In the genomic region with DNA sequence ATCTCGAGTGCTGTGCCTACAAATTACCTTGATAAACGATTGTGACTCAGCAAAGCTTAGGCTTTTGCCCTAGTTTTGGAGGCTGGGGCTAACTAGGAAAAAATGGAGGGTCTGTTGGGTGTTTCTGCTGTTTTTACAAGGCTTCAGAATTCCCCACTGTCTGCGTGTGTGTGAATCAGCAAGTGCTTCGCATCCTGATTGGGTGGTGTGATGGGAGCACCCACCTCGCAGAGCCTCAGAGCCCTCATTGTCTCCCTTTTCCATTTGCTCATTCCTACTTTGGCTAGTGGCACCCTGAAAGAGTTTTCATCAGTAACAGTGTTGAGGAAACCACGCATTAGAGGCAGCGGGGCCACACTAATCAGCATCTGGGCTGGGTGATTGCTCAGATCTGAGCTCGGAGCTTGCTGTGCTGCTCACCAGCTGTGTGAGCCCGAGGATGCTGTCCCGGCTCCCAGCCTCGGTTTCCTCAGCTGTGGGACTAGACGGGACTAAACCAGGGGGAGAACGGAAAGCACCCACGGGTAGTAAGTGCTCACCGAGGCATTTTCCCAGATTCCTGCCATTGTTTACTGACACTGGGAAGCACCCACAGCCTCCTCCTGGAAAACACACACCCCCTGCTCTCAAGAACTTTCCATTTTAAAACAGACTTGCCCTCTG, we compare ENCODE assay signal across 24 cellular contexts. TPM values are rescaled to one million over a fixed set of nuclear protein-coding genes. Genes with fewer than 3 reads are reported as not detected.
DNase-seq lines count a peak whose midpoint lies in the region; ATAC-seq, FAIRE-seq and TF ChIP-seq lines count a peak whose summit lies in the region.
"Had no signal": no experiment of that assay in that cellular context is flagged by ENCODE, and none has a peak within 500 bp of the region (broad histone marks: within the 10 kb centered on the region; RNA-seq: fewer than 3 reads in every experiment).

No MANE protein-coding gene starts in this region.

- H3K4me1 ChIP-seq in BLaER1 (peaks cover 61% of the 10 kb centered on the region), esophagus muscularis mucosa (no peaks in the 10 kb centered on the region), smooth muscle cell (ENCODE audit: low read depth) (no peaks in the 10 kb centered on the region), Caco-2 (no peaks in the 10 kb centered on the region)
- H3K4me1 ChIP-seq: BE2C, SJCRH30 had no signal

- no peaks in the 10 kb centered on the region for H4K20me1 ChIP-seq in BLaER1
- H4K20me1 ChIP-seq in smooth muscle cell (ENCODE audit: low read depth) = no peaks in the 10 kb centered on the region

- FAIRE-seq in H54 (lab: Jason Lieb, UNC) = peak; percentile 84
- FAIRE-seq: GM12891, GM18507, HepG2 had no signal

- intact Hi-C loops in esophagus muscularis mucosa (cut with DNase I) (loop anchor here (10.0 kb wide), 1 partner anchor 50 kb away; a partner anchor contains a TSS), Caco-2 (cut with micrococcal nuclease; ENCODE audit: unreplicated experiment) (no loop called here)

- no peaks in the 10 kb centered on the region for H3K79me2 ChIP-seq in smooth muscle cell (ENCODE audit: low read depth)

- H3K27me3 ChIP-seq in BLaER1 = no peaks in the 10 kb centered on the region
- H3K27me3 ChIP-seq in esophagus muscularis mucosa = peaks cover 0 to 24% (median 0%) of the 10 kb centered on the region in 4 donors
- H3K27me3 ChIP-seq in smooth muscle cell (ENCODE audit: low read depth) = no peaks in the 10 kb centered on the region
- no peaks in the 10 kb centered on the region for H3K27me3 ChIP-seq in Caco-2 (replicated peaks; ENCODE audit: control insufficient read depth, insufficient read depth, low read length)
- H3K27me3 ChIP-seq: BE2C, SJCRH30 had no signal

- H3K27ac Mint-ChIP-seq in WTC11 (no peak overlapping the region), Caco-2 (ENCODE audit: unreplicated experiment) (no peak overlapping the region)
- H3K27ac Mint-ChIP-seq: CD8-positive, alpha-beta T cell had no signal

- H3F3A ChIP-seq in smooth muscle cell (ENCODE audit: low read depth) = no peaks in the 10 kb centered on the region

- CTCF ChIA-PET in WTC11 (lab: Charles Lee) (no interaction called here), Caco-2 (lab: Charles Lee) (no interaction called here)

- H3K27me3 Mint-ChIP-seq in WTC11 (ENCODE audit: low read depth) (peaks cover 2% of the 10 kb centered on the region; the same call in 1 of the 2 replicates), Caco-2 (ENCODE audit: insufficient read depth, unreplicated experiment) (no peaks in the 10 kb centered on the region)

- peaks cover 27% of the 10 kb centered on the region for H3K9me3 ChIP-seq in BLaER1
- H3K9me3 ChIP-seq in esophagus muscularis mucosa = no peaks in the 10 kb centered on the region
- no peaks in the 10 kb centered on the region for H3K9me3 ChIP-seq in smooth muscle cell (replicated peaks; ENCODE audit: low read depth)
- no peaks in the 10 kb centered on the region for H3K9me3 ChIP-seq in Caco-2
- H3K9me3 ChIP-seq: BE2C, SJCRH30 had no signal

- WGBS in esophagus muscularis mucosa = 59% methylated on average over 15 of the region's 15 CpGs
- 42% methylated on average over 15 of the region's 15 CpGs for WGBS in smooth muscle cell (ENCODE audit: low lambda C conversion rate)

- TF ChIP-seq EP300 in esophagus muscularis mucosa (IDR thresholded peaks at IDR 0.05) = no peak

- peaks cover 10% of the 10 kb centered on the region for H3K4me1 Mint-ChIP-seq in WTC11
- no peaks in the 10 kb centered on the region for H3K4me1 Mint-ChIP-seq in Caco-2 (ENCODE audit: low read depth, unreplicated experiment)

- H3K4me3 Mint-ChIP-seq in WTC11 (no peak overlapping the region), Caco-2 (ENCODE audit: unreplicated experiment) (no peak overlapping the region)
- H3K4me3 Mint-ChIP-seq: CD8-positive, alpha-beta T cell had no signal

- no TSS peak for BruUV-seq in Caco-2 (replicated peaks; lab: Mats Ljungman, UMichigan)

- TF ChIP-seq POLR2A in H54 (IDR thresholded peaks at IDR 0.05; ENCODE audit: low read depth, low read length) (no peak), esophagus muscularis mucosa (IDR thresholded peaks at IDR 0.05; ENCODE audit: low read depth) (no peak)

- H3K36me3 Mint-ChIP-seq in WTC11 (peaks cover 18% of the 10 kb centered on the region), Caco-2 (ENCODE audit: insufficient read depth, unreplicated experiment) (no peaks in the 10 kb centered on the region)
- H3K36me3 Mint-ChIP-seq: CD8-positive, alpha-beta T cell had no signal

- peaks cover 9% of the 10 kb centered on the region for H3K36me3 ChIP-seq in BLaER1
- no peaks in the 10 kb centered on the region for H3K36me3 ChIP-seq in esophagus muscularis mucosa
- H3K36me3 ChIP-seq in smooth muscle cell (ENCODE audit: low read depth) = no peaks in the 10 kb centered on the region
- no peaks in the 10 kb centered on the region for H3K36me3 ChIP-seq in Caco-2 (ENCODE audit: control insufficient read depth, insufficient read depth, low read length)
- H3K36me3 ChIP-seq: BE2C, SJCRH30 had no signal

- peak; percentile 21 for DNase-seq in H54 (ENCODE audit: insufficient read length, low spot score)
- DNase-seq in esophagus muscularis mucosa (ENCODE audit: extremely low spot score) = no peak
- no peak for DNase-seq in smooth muscle cell (lab: John Stamatoyannopoulos, UW; ENCODE audit: unreplicated experiment)
- no peak for DNase-seq in WTC11 (ENCODE audit: low spot score)
- DNase-seq in Caco-2 = no peak
- DNase-seq in stimulated activated CD4-positive, alpha-beta T cell treated with anti-CD3 and anti-CD28 coated beads, Interleukin-2, amount 100 ng/mL, for 24 hours = no peak
- DNase-seq: BE2C; CD8-positive, alpha-beta T cell; DND-41; GDM1; NCI-H1436 treated with DMSO at 0.1 percent for 48 hours; NCI-H2029 treated with DMSO at 0.1 percent for 48 hours; NCI-H2171 treated with DMSO at 0.1 percent for 48 hours; NCI-H510A treated with DMSO at 0.1 percent for 48 hours; RPMI8226; SJCRH30 had no signal

- H2AFZ ChIP-seq in smooth muscle cell (ENCODE audit: low read depth) = no peak overlapping the region

- peak overlapping the region; percentile 73 for H3K4me2 ChIP-seq in BLaER1
- peak overlapping the region; percentile 69 for H3K4me2 ChIP-seq in smooth muscle cell
- H3K4me2 ChIP-seq: KMS-11 had no signal

- H3K27ac ChIP-seq in BLaER1 = peak overlapping the region; percentile 16; the same call in 1 of the 2 replicates
- H3K27ac ChIP-seq in esophagus muscularis mucosa (replicated peaks in 1 of 4) = peak overlapping the region; percentile 19 to 62 (median 32)
- H3K27ac ChIP-seq in smooth muscle cell (ENCODE audit: low read depth) = peak overlapping the region; percentile 83
- H3K27ac ChIP-seq: KMS-11, SJCRH30 had no signal

- no peak overlapping the region for H3K4me3 ChIP-seq in BLaER1
- no peak overlapping the region for H3K4me3 ChIP-seq in esophagus muscularis mucosa
- peak overlapping the region; percentile 10 for H3K4me3 ChIP-seq in smooth muscle cell
- H3K4me3 ChIP-seq in Caco-2 (ENCODE audit: low read depth, low read length) = no peak overlapping the region
- H3K4me3 ChIP-seq: SJCRH30 had no signal

- TF ChIP-seq CTCF in esophagus muscularis mucosa (IDR thresholded peaks at IDR 0.05) (no peak), smooth muscle cell (IDR thresholded peaks at IDR 0.05; ENCODE audit: borderline replicate concordance, insufficient read depth, poor library complexity, severe bottlenecking) (no peak), WTC11 (IDR thresholded peaks at IDR 0.05) (no peak), Caco-2 (IDR thresholded peaks at IDR 0.05; ENCODE audit: insufficient read depth in 1 of 2, low read depth in 1 of 2, low read length in 1 of 2, severe bottlenecking in 1 of 2, unreplicated experiment in 1 of 2) (no peak)

- H3K9ac ChIP-seq in BLaER1 = no peak overlapping the region
- H3K9ac ChIP-seq in smooth muscle cell (ENCODE audit: low read depth) = peak overlapping the region; percentile 64
- H3K9ac ChIP-seq: KMS-11 had no signal

- H3K9me3 Mint-ChIP-seq in WTC11 (peaks cover 20% of the 10 kb centered on the region), Caco-2 (ENCODE audit: unreplicated experiment) (no peaks in the 10 kb centered on the region)
- H3K9me3 Mint-ChIP-seq: CD8-positive, alpha-beta T cell had no signal

- POLR2A ChIA-PET in WTC11 (lab: Charles Lee) (no interaction called here), Caco-2 (lab: Charles Lee) (no interaction called here)

- ATAC-seq in WTC11 = no peak
- ATAC-seq: CD8-positive, alpha-beta T cell; HepG2 had no signal

TF ChIP-seq in WTC11, 78 proteins besides CTCF, POLR2A, EP300 and RAD21 (continues in another document):
- TF ChIP-seq, protein P1, sequence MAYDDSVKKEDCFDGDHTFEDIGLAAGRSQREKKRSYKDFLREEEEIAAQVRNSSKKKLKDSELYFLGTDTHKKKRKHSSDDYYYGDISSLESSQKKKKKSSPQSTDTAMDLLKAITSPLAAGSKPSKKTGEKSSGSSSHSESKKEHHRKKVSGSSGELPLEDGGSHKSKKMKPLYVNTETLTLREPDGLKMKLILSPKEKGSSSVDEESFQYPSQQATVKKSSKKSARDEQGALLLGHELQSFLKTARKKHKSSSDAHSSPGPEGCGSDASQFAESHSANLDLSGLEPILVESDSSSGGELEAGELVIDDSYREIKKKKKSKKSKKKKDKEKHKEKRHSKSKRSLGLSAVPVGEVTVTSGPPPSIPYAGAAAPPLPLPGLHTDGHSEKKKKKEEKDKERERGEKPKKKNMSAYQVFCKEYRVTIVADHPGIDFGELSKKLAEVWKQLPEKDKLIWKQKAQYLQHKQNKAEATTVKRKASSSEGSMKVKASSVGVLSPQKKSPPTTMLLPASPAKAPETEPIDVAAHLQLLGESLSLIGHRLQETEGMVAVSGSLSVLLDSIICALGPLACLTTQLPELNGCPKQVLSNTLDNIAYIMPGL (CRISPR knock-in tag; IDR thresholded peaks at IDR 0.05) = no peak

RNA-seq across cellular contexts. Expression of a gene that starts 40.6 kb away (rescaled TPM):
- under 1 TPM in 3 of 4 donors, not detected in 1; under 0.01 to 0.17 (median 0.13) TPM for total RNA-seq in esophagus muscularis mucosa
- 0.18 TPM in 1 of 2 replicates, not detected in the other for total RNA-seq in smooth muscle cell
- not detected in 2 replicates for polyA plus RNA-seq in smooth muscle cell
- total RNA-seq in WTC11 (2021) = 0.16 to 0.23 TPM (median 0.22 TPM) in 3 replicates
- total RNA-seq in Caco-2 (2022) = not detected in 2 replicates
- total RNA-seq: H4, M059J had no signal

RNA-seq across cellular contexts. Expression of a gene that starts 51.9 kb away (rescaled TPM):
- total RNA-seq in esophagus muscularis mucosa = not detected
- total RNA-seq in smooth muscle cell = not detected in 2 replicates
- not detected in 2 replicates for polyA plus RNA-seq in smooth muscle cell
- total RNA-seq in WTC11 (2021) = not detected in 3 replicates
- total RNA-seq in Caco-2 (2022) = not detected in 2 replicates
- total RNA-seq: CD8-positive, alpha-beta T cell; H4; HepG2; M059J; SJCRH30 had no signal
- polyA plus RNA-seq: AG04450, HepG2 had no signal

Comparison
In these comparisons a context has a peak if more than half of its experiments do, and no peak if none do; other contexts are left out.
1. H3K27ac ChIP-seq: peak in every context shown above with its lines; median percentile 83 in smooth muscle cell; 32 in esophagus muscularis mucosa; 16 in BLaER1.